ENCODE assay signal across 1 cellular context in the genomic region with DNA sequence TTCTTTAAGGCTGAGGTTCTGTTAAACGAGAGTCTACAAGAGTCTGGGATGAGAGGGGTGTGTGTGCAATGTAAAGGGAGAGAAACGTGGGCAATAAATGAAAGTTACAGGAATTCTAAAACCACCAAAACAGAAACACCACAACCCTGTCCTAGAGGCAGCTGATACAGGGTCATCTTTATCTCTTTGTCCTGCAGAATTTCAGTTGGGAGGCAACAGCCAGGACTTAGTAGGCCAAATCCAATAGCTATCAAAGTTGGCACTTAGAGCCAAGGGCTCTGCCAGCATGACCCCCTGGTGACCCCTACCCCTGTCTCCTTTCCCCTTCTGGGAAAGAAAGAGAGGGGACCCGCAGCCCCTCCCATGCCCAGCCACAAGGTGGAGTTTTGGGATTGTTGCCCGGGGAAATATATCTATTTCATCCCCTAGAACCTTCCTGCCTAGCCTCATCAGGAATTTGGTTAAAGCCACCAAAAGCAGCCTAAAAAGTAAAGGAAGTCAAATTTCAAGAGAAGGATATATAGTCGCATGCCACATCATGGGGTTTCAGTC.
TF ChIP-seq lines count a peak whose summit lies in the region.

No MANE protein-coding gene starts in this region.

TF ChIP-seq in WTC11, 78 proteins besides CTCF, POLR2A, EP300 and RAD21:
- TF ChIP-seq, protein P1, sequence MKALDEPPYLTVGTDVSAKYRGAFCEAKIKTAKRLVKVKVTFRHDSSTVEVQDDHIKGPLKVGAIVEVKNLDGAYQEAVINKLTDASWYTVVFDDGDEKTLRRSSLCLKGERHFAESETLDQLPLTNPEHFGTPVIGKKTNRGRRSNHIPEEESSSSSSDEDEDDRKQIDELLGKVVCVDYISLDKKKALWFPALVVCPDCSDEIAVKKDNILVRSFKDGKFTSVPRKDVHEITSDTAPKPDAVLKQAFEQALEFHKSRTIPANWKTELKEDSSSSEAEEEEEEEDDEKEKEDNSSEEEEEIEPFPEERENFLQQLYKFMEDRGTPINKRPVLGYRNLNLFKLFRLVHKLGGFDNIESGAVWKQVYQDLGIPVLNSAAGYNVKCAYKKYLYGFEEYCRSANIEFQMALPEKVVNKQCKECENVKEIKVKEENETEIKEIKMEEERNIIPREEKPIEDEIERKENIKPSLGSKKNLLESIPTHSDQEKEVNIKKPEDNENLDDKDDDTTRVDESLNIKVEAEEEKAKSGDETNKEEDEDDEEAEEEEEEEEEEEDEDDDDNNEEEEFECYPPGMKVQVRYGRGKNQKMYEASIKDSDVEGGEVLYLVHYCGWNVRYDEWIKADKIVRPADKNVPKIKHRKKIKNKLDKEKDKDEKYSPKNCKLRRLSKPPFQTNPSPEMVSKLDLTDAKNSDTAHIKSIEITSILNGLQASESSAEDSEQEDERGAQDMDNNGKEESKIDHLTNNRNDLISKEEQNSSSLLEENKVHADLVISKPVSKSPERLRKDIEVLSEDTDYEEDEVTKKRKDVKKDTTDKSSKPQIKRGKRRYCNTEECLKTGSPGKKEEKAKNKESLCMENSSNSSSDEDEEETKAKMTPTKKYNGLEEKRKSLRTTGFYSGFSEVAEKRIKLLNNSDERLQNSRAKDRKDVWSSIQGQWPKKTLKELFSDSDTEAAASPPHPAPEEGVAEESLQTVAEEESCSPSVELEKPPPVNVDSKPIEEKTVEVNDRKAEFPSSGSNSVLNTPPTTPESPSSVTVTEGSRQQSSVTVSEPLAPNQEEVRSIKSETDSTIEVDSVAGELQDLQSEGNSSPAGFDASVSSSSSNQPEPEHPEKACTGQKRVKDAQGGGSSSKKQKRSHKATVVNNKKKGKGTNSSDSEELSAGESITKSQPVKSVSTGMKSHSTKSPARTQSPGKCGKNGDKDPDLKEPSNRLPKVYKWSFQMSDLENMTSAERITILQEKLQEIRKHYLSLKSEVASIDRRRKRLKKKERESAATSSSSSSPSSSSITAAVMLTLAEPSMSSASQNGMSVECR (CRISPR knock-in tag; IDR thresholded peaks at IDR 0.05; ENCODE audit: borderline replicate concordance), result no peak
- no peak for TF ChIP-seq TEAD1 (CRISPR knock-in tag; IDR thresholded peaks at IDR 0.05)
- TF ChIP-seq, protein P2, sequence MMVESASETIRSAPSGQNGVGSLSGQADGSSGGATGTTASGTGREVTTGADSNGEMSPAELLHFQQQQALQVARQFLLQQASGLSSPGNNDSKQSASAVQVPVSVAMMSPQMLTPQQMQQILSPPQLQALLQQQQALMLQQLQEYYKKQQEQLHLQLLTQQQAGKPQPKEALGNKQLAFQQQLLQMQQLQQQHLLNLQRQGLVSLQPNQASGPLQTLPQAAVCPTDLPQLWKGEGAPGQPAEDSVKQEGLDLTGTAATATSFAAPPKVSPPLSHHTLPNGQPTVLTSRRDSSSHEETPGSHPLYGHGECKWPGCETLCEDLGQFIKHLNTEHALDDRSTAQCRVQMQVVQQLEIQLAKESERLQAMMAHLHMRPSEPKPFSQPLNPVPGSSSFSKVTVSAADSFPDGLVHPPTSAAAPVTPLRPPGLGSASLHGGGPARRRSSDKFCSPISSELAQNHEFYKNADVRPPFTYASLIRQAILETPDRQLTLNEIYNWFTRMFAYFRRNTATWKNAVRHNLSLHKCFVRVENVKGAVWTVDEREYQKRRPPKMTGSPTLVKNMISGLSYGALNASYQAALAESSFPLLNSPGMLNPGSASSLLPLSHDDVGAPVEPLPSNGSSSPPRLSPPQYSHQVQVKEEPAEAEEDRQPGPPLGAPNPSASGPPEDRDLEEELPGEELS (CRISPR knock-in tag; IDR thresholded peaks at IDR 0.05), result no peak
- no peak for TF ChIP-seq ZNF317 (CRISPR knock-in tag; IDR thresholded peaks at IDR 0.05; ENCODE audit: borderline replicate concordance, low read depth)
- no peak for TF ChIP-seq ZNF396 (CRISPR knock-in tag; IDR thresholded peaks at IDR 0.05; ENCODE audit: borderline replicate concordance)
- TF ChIP-seq NR2C2 (CRISPR knock-in tag; IDR thresholded peaks at IDR 0.05), result no peak
- no peak for TF ChIP-seq GTF2I (CRISPR knock-in tag; conservative IDR thresholded peaks at IDR 0.05)
- no peak for TF ChIP-seq ZBTB21 (CRISPR knock-in tag; IDR thresholded peaks at IDR 0.05; ENCODE audit: borderline replicate concordance)
- TF ChIP-seq, protein P3, sequence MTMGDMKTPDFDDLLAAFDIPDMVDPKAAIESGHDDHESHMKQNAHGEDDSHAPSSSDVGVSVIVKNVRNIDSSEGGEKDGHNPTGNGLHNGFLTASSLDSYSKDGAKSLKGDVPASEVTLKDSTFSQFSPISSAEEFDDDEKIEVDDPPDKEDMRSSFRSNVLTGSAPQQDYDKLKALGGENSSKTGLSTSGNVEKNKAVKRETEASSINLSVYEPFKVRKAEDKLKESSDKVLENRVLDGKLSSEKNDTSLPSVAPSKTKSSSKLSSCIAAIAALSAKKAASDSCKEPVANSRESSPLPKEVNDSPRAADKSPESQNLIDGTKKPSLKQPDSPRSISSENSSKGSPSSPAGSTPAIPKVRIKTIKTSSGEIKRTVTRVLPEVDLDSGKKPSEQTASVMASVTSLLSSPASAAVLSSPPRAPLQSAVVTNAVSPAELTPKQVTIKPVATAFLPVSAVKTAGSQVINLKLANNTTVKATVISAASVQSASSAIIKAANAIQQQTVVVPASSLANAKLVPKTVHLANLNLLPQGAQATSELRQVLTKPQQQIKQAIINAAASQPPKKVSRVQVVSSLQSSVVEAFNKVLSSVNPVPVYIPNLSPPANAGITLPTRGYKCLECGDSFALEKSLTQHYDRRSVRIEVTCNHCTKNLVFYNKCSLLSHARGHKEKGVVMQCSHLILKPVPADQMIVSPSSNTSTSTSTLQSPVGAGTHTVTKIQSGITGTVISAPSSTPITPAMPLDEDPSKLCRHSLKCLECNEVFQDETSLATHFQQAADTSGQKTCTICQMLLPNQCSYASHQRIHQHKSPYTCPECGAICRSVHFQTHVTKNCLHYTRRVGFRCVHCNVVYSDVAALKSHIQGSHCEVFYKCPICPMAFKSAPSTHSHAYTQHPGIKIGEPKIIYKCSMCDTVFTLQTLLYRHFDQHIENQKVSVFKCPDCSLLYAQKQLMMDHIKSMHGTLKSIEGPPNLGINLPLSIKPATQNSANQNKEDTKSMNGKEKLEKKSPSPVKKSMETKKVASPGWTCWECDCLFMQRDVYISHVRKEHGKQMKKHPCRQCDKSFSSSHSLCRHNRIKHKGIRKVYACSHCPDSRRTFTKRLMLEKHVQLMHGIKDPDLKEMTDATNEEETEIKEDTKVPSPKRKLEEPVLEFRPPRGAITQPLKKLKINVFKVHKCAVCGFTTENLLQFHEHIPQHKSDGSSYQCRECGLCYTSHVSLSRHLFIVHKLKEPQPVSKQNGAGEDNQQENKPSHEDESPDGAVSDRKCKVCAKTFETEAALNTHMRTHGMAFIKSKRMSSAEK (CRISPR knock-in tag; IDR thresholded peaks at IDR 0.05; ENCODE audit: borderline replicate concordance), result no peak
- TF ChIP-seq, protein P4, sequence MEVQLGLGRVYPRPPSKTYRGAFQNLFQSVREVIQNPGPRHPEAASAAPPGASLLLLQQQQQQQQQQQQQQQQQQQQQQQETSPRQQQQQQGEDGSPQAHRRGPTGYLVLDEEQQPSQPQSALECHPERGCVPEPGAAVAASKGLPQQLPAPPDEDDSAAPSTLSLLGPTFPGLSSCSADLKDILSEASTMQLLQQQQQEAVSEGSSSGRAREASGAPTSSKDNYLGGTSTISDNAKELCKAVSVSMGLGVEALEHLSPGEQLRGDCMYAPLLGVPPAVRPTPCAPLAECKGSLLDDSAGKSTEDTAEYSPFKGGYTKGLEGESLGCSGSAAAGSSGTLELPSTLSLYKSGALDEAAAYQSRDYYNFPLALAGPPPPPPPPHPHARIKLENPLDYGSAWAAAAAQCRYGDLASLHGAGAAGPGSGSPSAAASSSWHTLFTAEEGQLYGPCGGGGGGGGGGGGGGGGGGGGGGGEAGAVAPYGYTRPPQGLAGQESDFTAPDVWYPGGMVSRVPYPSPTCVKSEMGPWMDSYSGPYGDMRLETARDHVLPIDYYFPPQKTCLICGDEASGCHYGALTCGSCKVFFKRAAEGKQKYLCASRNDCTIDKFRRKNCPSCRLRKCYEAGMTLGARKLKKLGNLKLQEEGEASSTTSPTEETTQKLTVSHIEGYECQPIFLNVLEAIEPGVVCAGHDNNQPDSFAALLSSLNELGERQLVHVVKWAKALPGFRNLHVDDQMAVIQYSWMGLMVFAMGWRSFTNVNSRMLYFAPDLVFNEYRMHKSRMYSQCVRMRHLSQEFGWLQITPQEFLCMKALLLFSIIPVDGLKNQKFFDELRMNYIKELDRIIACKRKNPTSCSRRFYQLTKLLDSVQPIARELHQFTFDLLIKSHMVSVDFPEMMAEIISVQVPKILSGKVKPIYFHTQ (CRISPR knock-in tag; IDR thresholded peaks at IDR 0.05), result no peak
- TF ChIP-seq CREM (CRISPR knock-in tag; IDR thresholded peaks at IDR 0.05), result no peak
- TF ChIP-seq, protein P5, sequence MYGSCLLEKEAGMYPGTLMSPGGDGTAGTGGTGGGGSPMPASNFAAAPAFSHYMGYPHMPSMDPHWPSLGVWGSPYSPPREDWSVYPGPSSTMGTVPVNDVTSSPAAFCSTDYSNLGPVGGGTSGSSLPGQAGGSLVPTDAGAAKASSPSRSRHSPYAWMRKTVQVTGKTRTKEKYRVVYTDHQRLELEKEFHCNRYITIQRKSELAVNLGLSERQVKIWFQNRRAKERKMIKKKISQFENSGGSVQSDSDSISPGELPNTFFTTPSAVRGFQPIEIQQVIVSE (CRISPR knock-in tag; IDR thresholded peaks at IDR 0.05; ENCODE audit: borderline replicate concordance), result no peak
- TF ChIP-seq HMGA2 (CRISPR knock-in tag; IDR thresholded peaks at IDR 0.05), result no peak
- no peak for TF ChIP-seq ZNF121 (CRISPR knock-in tag; IDR thresholded peaks at IDR 0.05)
- TF ChIP-seq MYBL2 (CRISPR knock-in tag; IDR thresholded peaks at IDR 0.05), result no peak
TF ChIP-seq in WTC11: peak in this region for 0.
